Comparison of ENCODE assay signal across 8 cellular contexts in genomic region chr11:112289588-112290461, GRCh38. TPM values are rescaled to one million over a fixed set of nuclear protein-coding genes. Genes with fewer than 3 reads are reported as not detected.
A peak's percentile ranks its signal among the peaks of the same experiment; 100 is the strongest.
DNase-seq lines count a peak whose midpoint lies in the region; ATAC-seq and TF ChIP-seq lines count a peak whose summit lies in the region.

No MANE protein-coding gene starts in this region.

- POLR2A ChIA-PET in BJ (lab: Charles Lee), result no interaction called here

- ATAC-seq in GM19043 (IDR thresholded peaks at IDR 0.05; ENCODE audit: low read depth, unreplicated experiment) (peak; percentile 93), HG03342 (IDR thresholded peaks at IDR 0.05; ENCODE audit: unreplicated experiment) (peak; percentile 92)

- peak; percentile 67 for TF ChIP-seq CTCF in BJ (IDR thresholded peaks at IDR 0.05; ENCODE audit: insufficient read depth, low read depth, low read length)
- peak; percentile 76 for TF ChIP-seq CTCF in epithelial cell of proximal tubule (conservative IDR thresholded peaks at IDR 0.05; ENCODE audit: low read depth, low read length)

- H3K4me3 ChIP-seq in BJ (ENCODE audit: low read depth, low read length) (peak overlapping the region; percentile 65), epithelial cell of proximal tubule (ENCODE audit: low read depth, low read length) (peak overlapping the region; percentile 65)

- H3K27me3 ChIP-seq in BJ (ENCODE audit: control insufficient read depth, insufficient read depth, low read length), result no peaks in the 10 kb centered on the region; the same call in 1 of the 2 replicates

- no peaks in the 10 kb centered on the region for H3K36me3 ChIP-seq in BJ (ENCODE audit: control insufficient read depth, insufficient read depth, low read length)

- DNase-seq in BJ (ENCODE audit: low read depth) (no peak), NOMO-1 treated with DMSO at 0.1 percent for 48 hours (lab: John Stamatoyannopoulos, UW; ENCODE audit: unreplicated experiment) (peak; percentile 57), activated T-cell treated with anti-CD3 and anti-CD28 coated beads for 24 hours (ENCODE audit: low read depth) (peak; percentile 81), epithelial cell of proximal tubule (ENCODE audit: low read depth) (no peak), mucosa of gallbladder (ENCODE audit: low spot score) (peak; percentile 76)
- DNase-seq in stimulated activated CD8-positive, alpha-beta memory T cell treated with anti-CD3 and anti-CD28 coated beads, Interleukin-4, amount 100 ng/mL, for 4 hours (ENCODE audit: low read depth in 2 of 2, low spot score in 1 of 2), result peak; percentile 63

- CTCF ChIA-PET in BJ (lab: Yijun Ruan, JAX), result interaction anchor here (1.0 to 19.5 kb wide), 6 partner anchors 10 to 298 kb away, joined by 3 to 560 read pairs (median 6); partner anchors contain the start of gene PTS

RNA-seq across cellular contexts. Expression of gene PLET1, which starts 29.2 kb away (rescaled TPM):
- polyA plus RNA-seq in BJ (2011; rRNA removed), result not detected in 2 replicates
- not detected in 2 replicates for polyA minus RNA-seq in BJ (2011; rRNA and poly(A)+ RNA removed)
- total RNA-seq in epithelial cell of proximal tubule (not detected in 2 replicates), mucosa of gallbladder (not detected)

Comparison
In these comparisons a context has a peak if more than half of its experiments do, and no peak if none do; other contexts are left out.
1. DNase-seq: peak in NOMO-1 treated with DMSO at 0.1 percent for 48 hours (single experiment), activated T-cell treated with anti-CD3 and anti-CD28 coated beads for 24 hours (single experiment), mucosa of gallbladder (single experiment) and stimulated activated CD8-positive, alpha-beta memory T cell treated with anti-CD3 and anti-CD28 coated beads, Interleukin-4, amount 100 ng/mL, for 4 hours (2 of 2); none in BJ (single experiment) and epithelial cell of proximal tubule (single experiment).